ENCODE assay signal across 8 cellular contexts in genomic region chr6:55675936-55676335, GRCh38.
"Had no signal": no experiment of that assay in that cellular context is flagged by ENCODE, and none has a peak within 500 bp of the region (broad histone marks: within the 10 kb centered on the region; RNA-seq: fewer than 3 reads in every experiment).

No MANE protein-coding gene starts in this region.

- DNase-seq: H9, HFFc6, KG1 had no signal

- H3K4me2 ChIP-seq: GM23338 had no signal

- H3K4me3 Mint-ChIP-seq: GM23338, H9, HFFc6 had no signal

- H2AFZ ChIP-seq: GM23338 had no signal

- ATAC-seq: GM23338, HCT116, HepG2, K562 had no signal

- H3K9me3 Mint-ChIP-seq: GM23338, H9, HFFc6 had no signal

- H3K27ac Mint-ChIP-seq: GM23338, H9, HFFc6 had no signal

- H3K27ac ChIP-seq: HL-60 had no signal

- H3K4me3 ChIP-seq: GM23338, K562 had no signal
